ENCODE assay signal across 10 cellular contexts in the genomic region with DNA sequence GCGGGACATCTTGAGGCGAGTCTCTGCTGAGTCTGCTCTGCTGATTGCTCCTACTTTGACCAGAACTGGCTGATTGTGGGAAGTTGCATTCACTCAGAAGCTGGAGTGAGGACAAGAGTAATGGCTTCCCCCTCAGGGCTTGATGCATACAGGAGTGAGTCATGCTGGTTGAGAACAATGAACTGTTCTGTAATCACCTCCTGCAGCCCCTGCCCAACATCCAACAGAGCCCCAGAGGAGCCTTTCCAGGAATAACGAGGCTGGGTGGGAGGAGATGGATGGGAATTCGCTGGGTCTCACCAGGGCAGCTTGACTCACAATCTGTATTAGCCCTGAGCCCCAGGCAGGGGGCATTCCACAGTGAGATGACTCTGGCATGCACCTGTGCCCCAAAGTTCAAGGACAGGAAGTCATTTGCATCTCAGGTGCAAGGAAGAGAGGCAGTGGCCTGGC.
DNase-seq lines count a peak whose midpoint lies in the region; ATAC-seq and TF ChIP-seq lines count a peak whose summit lies in the region.
"Had no signal": no experiment of that assay in that cellular context is flagged by ENCODE, and none has a peak within 500 bp of the region (broad histone marks: within the 10 kb centered on the region; RNA-seq: fewer than 3 reads in every experiment).

No MANE protein-coding gene starts in this region.

- H3K4me2 ChIP-seq in GM23338, result peak overlapping the region; percentile 63

- no peak for TF ChIP-seq POLR2A in Peyer's patch (IDR thresholded peaks at IDR 0.05)

- no peaks in the 10 kb centered on the region; the same call in 1 of the 2 replicates for H4K20me1 ChIP-seq in GM23338 (replicated peaks; ENCODE audit: insufficient read depth)

- no peaks in the 10 kb centered on the region for H3K27me3 ChIP-seq in GM23338 (ENCODE audit: insufficient read depth)
- H3K27me3 ChIP-seq in kidney epithelial cell (ENCODE audit: control insufficient read depth, insufficient read depth, low read length), result peaks cover 2% of the 10 kb centered on the region
- no peaks in the 10 kb centered on the region for H3K27me3 ChIP-seq in Peyer's patch

- 0 out of 2 replicates have a peak overlapping the region, but pooled peaks have one; percentile 20 for H3K4me3 ChIP-seq in GM23338
- H3K4me3 ChIP-seq in kidney epithelial cell (ENCODE audit: low read depth, low read length), result no peak overlapping the region
- no peak overlapping the region for H3K4me3 ChIP-seq in Peyer's patch

- H3K27me3 Mint-ChIP-seq in GM23338 (ENCODE audit: insufficient read depth, low read depth, poor library complexity), result peaks cover 10% of the 10 kb centered on the region
- H3K27me3 Mint-ChIP-seq: activated naive CD8-positive, alpha-beta T cell treated with anti-CD3 and anti-CD28 coated beads, Interleukin-2, amount 10 ng/mL, durations not matched to agents 7 days and 5 days had no signal

- no peaks in the 10 kb centered on the region; the same call in 2 of the 3 replicates for H3K36me3 Mint-ChIP-seq in GM23338 (ENCODE audit: low read depth)
- H3K36me3 Mint-ChIP-seq: activated naive CD8-positive, alpha-beta T cell treated with anti-CD3 and anti-CD28 coated beads, Interleukin-2, amount 10 ng/mL, durations not matched to agents 7 days and 5 days had no signal

- no peaks in the 10 kb centered on the region for H3K9me3 Mint-ChIP-seq in GM23338
- H3K9me3 Mint-ChIP-seq: activated naive CD8-positive, alpha-beta T cell treated with anti-CD3 and anti-CD28 coated beads, Interleukin-2, amount 10 ng/mL, durations not matched to agents 7 days and 5 days had no signal

- no peaks in the 10 kb centered on the region for H3K9me3 ChIP-seq in Peyer's patch

- no peaks in the 10 kb centered on the region for H3K79me2 ChIP-seq in GM23338 (replicated peaks; ENCODE audit: insufficient read depth)

- peaks cover 45% of the 10 kb centered on the region for H3K4me1 Mint-ChIP-seq in GM23338

- 0 out of 2 replicates have a peak, but pooled peaks cover 5% of the 10 kb centered on the region for H3F3A ChIP-seq in GM23338 (replicated peaks; ENCODE audit: low read depth)

- H3K27ac Mint-ChIP-seq in GM23338, result peak overlapping the region; percentile 90
- H3K27ac Mint-ChIP-seq: activated naive CD8-positive, alpha-beta T cell treated with anti-CD3 and anti-CD28 coated beads, Interleukin-2, amount 10 ng/mL, durations not matched to agents 7 days and 5 days had no signal

- H3K4me1 ChIP-seq in GM23338 (ENCODE audit: insufficient read depth), result peaks cover 6% of the 10 kb centered on the region; the same call in 1 of the 2 replicates
- no peaks in the 10 kb centered on the region for H3K4me1 ChIP-seq in Peyer's patch

- DNase-seq in GM23338 (ENCODE audit: low spot score) (peak; percentile 79), NCI-H2081 treated with DMSO at 0.1 percent for 48 hours (lab: John Stamatoyannopoulos, UW) (peak; percentile 28), amniotic epithelial cell (ENCODE audit: low read depth) (peak; percentile 49), kidney epithelial cell (ENCODE audit: low read depth) (peak; percentile 79), ecto neural progenitor cell (ENCODE audit: low spot score) (no peak), Peyer's patch (no peak)
- DNase-seq: activated naive CD8-positive, alpha-beta T cell treated with anti-CD3 and anti-CD28 coated beads, Interleukin-2, amount 10 ng/mL, durations not matched to agents 7 days and 5 days; right cardiac atrium had no signal

- no peak overlapping the region for H3K4me3 Mint-ChIP-seq in GM23338
- H3K4me3 Mint-ChIP-seq: activated naive CD8-positive, alpha-beta T cell treated with anti-CD3 and anti-CD28 coated beads, Interleukin-2, amount 10 ng/mL, durations not matched to agents 7 days and 5 days had no signal

- H3K36me3 ChIP-seq in GM23338 (ENCODE audit: insufficient read depth) (no peaks in the 10 kb centered on the region), kidney epithelial cell (ENCODE audit: control insufficient read depth, insufficient read depth, low read length) (no peaks in the 10 kb centered on the region), Peyer's patch (no peaks in the 10 kb centered on the region)

- H2AFZ ChIP-seq in GM23338, result no peak overlapping the region

- H3K27ac ChIP-seq in GM23338 (ENCODE audit: low read depth) (peak overlapping the region; percentile 86), Peyer's patch (no peak overlapping the region)

- ATAC-seq in GM23338 (peak; percentile 88), HG03135 (IDR thresholded peaks at IDR 0.05; ENCODE audit: unreplicated experiment) (no peak), GM21423 (IDR thresholded peaks at IDR 0.05; ENCODE audit: unreplicated experiment) (no peak)
- ATAC-seq: right cardiac atrium had no signal

- TF ChIP-seq CTCF in GM23338 (conservative IDR thresholded peaks at IDR 0.05; ENCODE audit: low read depth in 2 of 2) (peak in 1 of 2 experiments; percentile 12; a peak in 1 of 4 replicates), kidney epithelial cell (IDR thresholded peaks at IDR 0.05; ENCODE audit: insufficient read depth, low read length, poor library complexity, severe bottlenecking) (peak; percentile 17), Peyer's patch (IDR thresholded peaks at IDR 0.05) (no peak)

- peaks cover 12% of the 10 kb centered on the region; the same call in 1 of the 2 replicates for H3K9me2 ChIP-seq in GM23338 (ENCODE audit: insufficient read depth)

TF ChIP-seq in GM23338, 12 proteins besides CTCF, POLR2A, EP300 and RAD21:
- TF ChIP-seq ZNF462 (CRISPR knock-in tag; IDR thresholded peaks at IDR 0.05) (peak; percentile 91), JUNB (IDR thresholded peaks at IDR 0.05; ENCODE audit: unreplicated experiment) (no peak), ETS1 (IDR thresholded peaks at IDR 0.05) (0 out of 2 replicates have a peak, but pooled peaks have one; percentile 44)

Comparison
In these comparisons a context has a peak if more than half of its experiments do, and no peak if none do; other contexts are left out.
1. DNase-seq: peak in GM23338 (single experiment), NCI-H2081 treated with DMSO at 0.1 percent for 48 hours (single experiment), amniotic epithelial cell (single experiment) and kidney epithelial cell (single experiment); none in ecto neural progenitor cell (single experiment) and Peyer's patch (0 of 3).